In genomic region chr19:40608957-40609356, GRCh38 we compare ENCODE assay signal across 11 cellular contexts. TPM values are rescaled to one million over a fixed set of nuclear protein-coding genes. Genes with fewer than 3 reads are reported as not detected.
DNase-seq lines count a peak whose midpoint lies in the region; ATAC-seq and TF ChIP-seq lines count a peak whose summit lies in the region.
"Had no signal": no experiment of that assay in that cellular context is flagged by ENCODE, and none has a peak within 500 bp of the region (broad histone marks: within the 10 kb centered on the region; RNA-seq: fewer than 3 reads in every experiment).

No MANE protein-coding gene starts in this region.

- peaks cover 41 to 84% (median 64%) of the 10 kb centered on the region in 10 experiments for H3K4me1 ChIP-seq in BLaER1 treated with 17β-estradiol and CSF1 and Interleukin-3, amounts not matched to agents 10 nM and 100 nM
- H3K4me1 ChIP-seq in HUES64 (ENCODE audit: insufficient read depth, low read length): peaks cover 10% of the 10 kb centered on the region; the same call in 1 of the 2 replicates

- H3K4me2 ChIP-seq in BLaER1 treated with 17β-estradiol and CSF1 and Interleukin-3, amounts not matched to agents 10 nM and 100 nM: peak overlapping the region; percentile 89 to 100 (median 99)

- H3K4me3 Mint-ChIP-seq in MCF 10A (ENCODE audit: unreplicated experiment): peak overlapping the region; percentile 74
- peak overlapping the region; percentile 88 for H3K4me3 Mint-ChIP-seq in natural killer cell

- no peaks in the 10 kb centered on the region for H3K27me3 Mint-ChIP-seq in MCF 10A (ENCODE audit: insufficient read depth, unreplicated experiment)
- peaks cover 0 to 2% of the 10 kb centered on the region in 2 donors for H3K27me3 Mint-ChIP-seq in natural killer cell (ENCODE audit: low read depth in 2 of 2)

- H3K9ac ChIP-seq in BLaER1 treated with 17β-estradiol and CSF1 and Interleukin-3, amounts not matched to agents 10 nM and 100 nM: peak overlapping the region; percentile 67 to 83 (median 75); a peak in 20 of 22 replicates
- no peak overlapping the region for H3K9ac ChIP-seq in HUES64 (ENCODE audit: low read depth, low read length)

- CTCF ChIA-PET in MCF 10A (lab: Yijun Ruan, JAX): interaction anchor here (2.4 kb wide), 1 partner anchor 145 kb away, joined by 6 read pairs; no protein-coding TSS in a partner anchor

- BruUV-seq in MCF 10A (replicated peaks; lab: Mats Ljungman, UMichigan): no TSS peak

- 63% methylated on average over 4 of the region's 4 CpGs for WGBS in HUES64

- no peaks in the 10 kb centered on the region for H3K27me3 ChIP-seq in BLaER1 treated with 17β-estradiol and CSF1 and Interleukin-3, amounts not matched to agents 10 nM and 100 nM
- H3K27me3 ChIP-seq in HUES64 (ENCODE audit: insufficient read depth, low read length): peaks cover 80% of the 10 kb centered on the region
- H3K27me3 ChIP-seq: heart left ventricle had no signal

- intact Hi-C loops in MCF 10A (cut with micrococcal nuclease) (no loop called here), natural killer cell (cut with micrococcal nuclease) (loop anchor here (10.0 kb wide), 1 partner anchor 936 kb away; no protein-coding TSS in a partner anchor)

- no peak for ATAC-seq in natural killer cell

- H3K9me3 ChIP-seq in BLaER1 treated with 17β-estradiol and CSF1 and Interleukin-3, amounts not matched to agents 10 nM and 100 nM (replicated peaks in 1 of 11): peaks cover 0 to 5% (median 0%) of the 10 kb centered on the region in 11 experiments; a peak in 1 of 22 replicates
- H3K9me3 ChIP-seq in HUES64 (ENCODE audit: insufficient read depth, low read depth, low read length): no peaks in the 10 kb centered on the region
- H3K9me3 ChIP-seq: heart left ventricle had no signal

- H3K4me3 ChIP-seq in BLaER1 treated with 17β-estradiol and CSF1 and Interleukin-3, amounts not matched to agents 10 nM and 100 nM: peak overlapping the region; percentile 59 to 76 (median 62); a peak in 19 of 20 replicates
- H3K4me3 ChIP-seq in HUES64 (ENCODE audit: low read length): peak overlapping the region; percentile 60

- POLR2A ChIA-PET in MCF 10A (lab: Yijun Ruan, JAX): interaction anchor here (0.8 to 1.8 kb wide), 7 partner anchors 23 to 654 kb away, joined by 3 to 11 read pairs (median 5); partner anchors contain the start of genes COQ8B, ITPKC, SERTAD1 and SERTAD3

- TF ChIP-seq CTCF in MCF 10A (IDR thresholded peaks at IDR 0.05; ENCODE audit: unreplicated experiment) (no peak), natural killer cell (IDR thresholded peaks at IDR 0.05) (no peak)

- peaks cover 0 to 8% (median 0%) of the 10 kb centered on the region in 11 experiments; a peak in 6 of 22 replicates for H4K20me1 ChIP-seq in BLaER1 treated with 17β-estradiol and CSF1 and Interleukin-3, amounts not matched to agents 10 nM and 100 nM

- H3K9me3 Mint-ChIP-seq in MCF 10A (ENCODE audit: unreplicated experiment) (no peaks in the 10 kb centered on the region), natural killer cell (no peaks in the 10 kb centered on the region)

- DNase-seq in MCF 10A (ENCODE audit: unreplicated experiment) (no peak), natural killer cell (no peak), COLO829 (ENCODE audit: low spot score) (no peak), COLO668 (lab: John Stamatoyannopoulos, UW; ENCODE audit: unreplicated experiment) (no peak), DMS53 treated with DMSO at 0.1 percent for 48 hours (lab: John Stamatoyannopoulos, UW; ENCODE audit: unreplicated experiment) (no peak), NCI-H510A (lab: John Stamatoyannopoulos, UW) (no peak)
- DNase-seq: DMS153, NCI-H1694 treated with DMSO at 0.1 percent for 48 hours had no signal

- H3K36me3 Mint-ChIP-seq in MCF 10A (ENCODE audit: insufficient read depth, unreplicated experiment) (peaks cover 11% of the 10 kb centered on the region), natural killer cell (no peaks in the 10 kb centered on the region)

- H3K4me1 Mint-ChIP-seq in MCF 10A (ENCODE audit: insufficient read depth, unreplicated experiment): peaks cover 43% of the 10 kb centered on the region
- peaks cover 57 to 80% of the 10 kb centered on the region in 2 donors for H3K4me1 Mint-ChIP-seq in natural killer cell

- H3K36me3 ChIP-seq in BLaER1 treated with 17β-estradiol and CSF1 and Interleukin-3, amounts not matched to agents 10 nM and 100 nM: no peaks in the 10 kb centered on the region
- no peaks in the 10 kb centered on the region for H3K36me3 ChIP-seq in HUES64 (ENCODE audit: insufficient read depth, low read length)

- H3K27ac Mint-ChIP-seq in MCF 10A (ENCODE audit: low read depth, unreplicated experiment): no peak overlapping the region
- peak overlapping the region; percentile 57 to 93 for H3K27ac Mint-ChIP-seq in natural killer cell

- peak overlapping the region in 6 of 11 experiments; percentile 63 to 83 (median 80); a peak in 11 of 22 replicates for H3K27ac ChIP-seq in BLaER1 treated with 17β-estradiol and CSF1 and Interleukin-3, amounts not matched to agents 10 nM and 100 nM
- H3K27ac ChIP-seq in HUES64 (ENCODE audit: low read depth, low read length): no peak overlapping the region

RNA-seq across cellular contexts. Expression of gene LTBP4, which starts 7.8 kb away (rescaled TPM):
- 46.5 TPM for polyA plus RNA-seq in HUES64 (2013, experiment 1 of 2)
- 64.4 TPM for polyA plus RNA-seq in HUES64 (2013, experiment 2 of 2)
- total RNA-seq in MCF 10A (2022): 76.4 and 103 TPM in 2 replicates
- 100 to 1,000 TPM; 153 to 182 (median 157) TPM for total RNA-seq in natural killer cell

RNA-seq across cellular contexts. Expression of gene SHKBP1, which starts 32.3 kb away (rescaled TPM):
- 48.2 TPM for polyA plus RNA-seq in HUES64 (2013, experiment 1 of 2)
- 72.7 TPM for polyA plus RNA-seq in HUES64 (2013, experiment 2 of 2)
- total RNA-seq in MCF 10A (2022) (41.5 and 44.0 TPM in 2 replicates), natural killer cell (100 to 1,000 TPM; 209 to 224 (median 209) TPM)
